Comparison of ENCODE assay signal across 8 cellular contexts in the genomic region with DNA sequence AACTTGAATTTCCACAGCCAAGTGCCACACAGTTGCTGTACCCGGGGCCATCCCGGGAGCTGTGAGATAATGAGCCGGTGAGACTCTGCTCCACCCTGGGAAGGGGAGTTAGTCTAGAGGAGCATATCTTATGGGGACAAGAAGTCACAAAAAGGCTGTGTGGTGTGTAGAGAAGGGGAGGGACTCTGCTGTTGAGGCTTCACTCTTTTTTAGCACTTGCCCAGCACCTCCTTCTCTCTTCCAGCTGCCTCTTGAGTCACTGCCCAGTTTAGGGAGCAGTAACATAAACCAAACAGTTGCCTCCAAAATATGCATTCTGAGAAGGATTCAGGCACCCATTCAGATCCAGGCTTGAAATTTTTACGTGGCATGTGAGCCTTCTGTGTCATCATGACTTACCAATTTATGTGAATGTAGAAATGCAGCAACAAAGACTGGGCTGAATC. TPM values are rescaled to one million over a fixed set of nuclear protein-coding genes. Genes with fewer than 3 reads are reported as not detected.
DNase-seq lines count a peak whose midpoint lies in the region; ATAC-seq and TF ChIP-seq lines count a peak whose summit lies in the region.

No MANE protein-coding gene starts in this region.

- peaks cover 7% of the 10 kb centered on the region for H3K4me1 ChIP-seq in colonic mucosa

- peak; percentile 14 for DNase-seq in stimulated activated naive CD4-positive, alpha-beta T cell treated with Interleukin-2 at 50 U/mL for 16 hours (lab: John Stamatoyannopoulos, UW)
- DNase-seq in stimulated activated naive CD4-positive, alpha-beta T cell (lab: John Stamatoyannopoulos, UW): no peak
- peak; percentile 89 for DNase-seq in RKO (ENCODE audit: low spot score)
- peak; percentile 49 for DNase-seq in colonic mucosa
- no peak for DNase-seq in lower leg skin (ENCODE audit: low spot score in 2 of 2)
- DNase-seq in COR-L47 (lab: John Stamatoyannopoulos, UW): no peak

- H3K9me3 ChIP-seq in colonic mucosa: no peaks in the 10 kb centered on the region

- H3K9ac ChIP-seq in colonic mucosa (ENCODE audit: low read depth in 2 of 2, low read length in 2 of 2): peak overlapping the region; percentile 86 to 96

- ATAC-seq in HG02938 (IDR thresholded peaks at IDR 0.05; ENCODE audit: unreplicated experiment): peak; percentile 24

- intact Hi-C loops in colonic mucosa (cut with DNase I): no loop called here
- intact Hi-C loops in lower leg skin (cut with DNase I; ENCODE audit: low total_unique reads): no loop called here

- no peaks in the 10 kb centered on the region for H3K27me3 ChIP-seq in colonic mucosa

- WGBS in lower leg skin, 2 donors: 2 to 3% methylated on average over 4 of the region's 4 CpGs

- H3K27ac ChIP-seq in colonic mucosa (peak overlapping the region; percentile 90), temporal lobe (ENCODE audit: low read depth, low read length) (peak overlapping the region; percentile 81)

- no peak for TF ChIP-seq POLR2A in lower leg skin (IDR thresholded peaks at IDR 0.05)

- H3K4me3 ChIP-seq in colonic mucosa: peak overlapping the region; percentile 92
- H3K4me3 ChIP-seq in lower leg skin (ENCODE audit: low read depth, poor library complexity, severe bottlenecking): peak overlapping the region; percentile 74

- H3K36me3 ChIP-seq in colonic mucosa: no peaks in the 10 kb centered on the region

- TF ChIP-seq CTCF in colonic mucosa (IDR thresholded peaks at IDR 0.05): no peak
- TF ChIP-seq CTCF in lower leg skin (IDR thresholded peaks at IDR 0.05): no peak

RNA-seq across cellular contexts. Expression of gene WDR26, which starts 0.7 kb away (rescaled TPM):
- total RNA-seq in colonic mucosa (10 to 100 TPM; 53.5 to 78.4 TPM), lower leg skin (100 to 1,000 TPM; 120 to 141 (median 130) TPM), temporal lobe (79.4 TPM)

Comparison
In these comparisons a context has a peak if more than half of its experiments do, and no peak if none do; other contexts are left out.
1. DNase-seq: peak in stimulated activated naive CD4-positive, alpha-beta T cell treated with Interleukin-2 at 50 U/mL for 16 hours (single experiment), RKO (single experiment) and colonic mucosa (single experiment); none in stimulated activated naive CD4-positive, alpha-beta T cell (0 of 6), lower leg skin (0 of 2) and COR-L47 (single experiment).